8 cellular contexts compared by ENCODE assay signal in the genomic region with DNA sequence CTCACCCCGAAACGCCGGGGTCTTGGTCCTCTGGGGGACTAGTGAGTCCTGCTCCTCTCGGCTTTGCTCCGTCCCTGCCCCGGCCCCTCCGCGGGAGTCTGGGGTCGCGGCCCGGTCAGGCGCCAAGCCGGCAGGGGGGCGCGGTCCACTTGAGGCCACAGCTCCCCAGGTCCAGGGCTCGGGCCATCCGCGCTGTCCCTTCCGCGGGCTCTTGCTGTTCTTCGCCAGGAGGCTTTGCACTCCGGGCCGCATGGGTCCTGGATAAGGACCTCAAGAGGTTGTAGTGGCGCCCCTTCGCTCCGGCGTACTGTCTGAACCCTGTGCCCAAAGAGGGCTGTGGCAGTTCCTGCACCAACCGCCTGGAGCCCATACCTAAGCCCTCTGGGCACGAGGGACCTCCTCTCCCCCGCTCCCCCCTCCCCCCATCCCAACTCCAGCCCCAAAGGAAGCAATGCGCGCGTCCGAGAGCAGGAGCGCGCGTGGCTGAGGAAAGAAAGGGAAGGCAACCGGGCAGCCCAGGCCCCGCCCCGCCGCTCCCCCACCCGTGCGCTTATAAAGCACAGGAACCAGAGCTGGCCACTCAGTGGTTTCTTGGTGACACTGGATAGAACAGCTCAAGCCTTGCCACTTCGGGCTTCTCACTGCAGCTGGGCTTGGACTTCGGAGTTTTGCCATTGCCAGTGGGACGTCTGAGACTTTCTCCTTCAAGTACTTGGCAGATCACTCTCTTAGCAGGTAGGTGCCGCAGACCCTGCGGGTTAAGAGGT.
DNase-seq lines count a peak whose midpoint lies in the region; ATAC-seq and TF ChIP-seq lines count a peak whose summit lies in the region.

A gene with protein sequence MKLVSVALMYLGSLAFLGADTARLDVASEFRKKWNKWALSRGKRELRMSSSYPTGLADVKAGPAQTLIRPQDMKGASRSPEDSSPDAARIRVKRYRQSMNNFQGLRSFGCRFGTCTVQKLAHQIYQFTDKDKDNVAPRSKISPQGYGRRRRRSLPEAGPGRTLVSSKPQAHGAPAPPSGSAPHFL (plus strand): TSS at position 579 of the 767 bp plus-strand sequence. CDS start 628 bp downstream, outside the sequence.

- H3K4me1 ChIP-seq in muscle layer of duodenum (ENCODE audit: control insufficient read depth in 1 of 2, insufficient read depth in 2 of 2, low read length in 2 of 2): peaks cover 13 to 25% of the 10 kb centered on the region in 2 donors
- H3K4me1 ChIP-seq in tibial artery: peaks cover 0 to 64% (median 38%) of the 10 kb centered on the region in 4 donors

- TF ChIP-seq CTCF in GM12865 (IDR thresholded peaks at IDR 0.05; ENCODE audit: insufficient read depth, low read depth, low read length, missing control alignments) (peak; percentile 29), tibial artery (IDR thresholded peaks at IDR 0.05) (peak; percentile 55 to 62)

- no peak for ATAC-seq in GM19455 (IDR thresholded peaks at IDR 0.05; ENCODE audit: unreplicated experiment)

- H3K27ac ChIP-seq in muscle layer of duodenum (ENCODE audit: low read length) (peak within 1 kb of the TSS; percentile 94), tibial artery (peak within 1 kb of the TSS; percentile 72 to 79)

- peak within 1 kb of the TSS; percentile 71 for H3K4me3 ChIP-seq in GM12865 (ENCODE audit: low read depth, low read length)
- peak within 1 kb of the TSS; percentile 85 to 89 for H3K4me3 ChIP-seq in muscle layer of duodenum (ENCODE audit: low read depth in 1 of 2, low read length in 2 of 2)
- peak within 1 kb of the TSS; percentile 57 to 58 for H3K4me3 ChIP-seq in tibial artery

- intact Hi-C loops in tibial artery (cut with DNase I; ENCODE audit: low total_unique reads): loop anchor here (5.0 kb wide), 3 partner anchors 97 to 547 kb away; no protein-coding TSS in a partner anchor

- peak; percentile 95 for DNase-seq in AG08396 (ENCODE audit: low spot score)
- DNase-seq in GM12865 (ENCODE audit: low read depth): peak; percentile 58
- DNase-seq in NCI-H226: peak; percentile 91
- DNase-seq in activated T-cell treated with anti-CD3 and anti-CD28 coated beads, Interleukin-2, amount 50 U/mL, for 48 hours: peak; percentile 62 to 70
- DNase-seq in fibroblast of peridontal ligament (ENCODE audit: extremely low read depth): peak; percentile 95
- peak; percentile 90 to 96 for DNase-seq in tibial artery

- H3K27me3 ChIP-seq in muscle layer of duodenum (ENCODE audit: low read depth, low read length) (no peaks in the 10 kb centered on the region), tibial artery (no peaks in the 10 kb centered on the region)

- H3K36me3 ChIP-seq in muscle layer of duodenum (ENCODE audit: control insufficient read depth in 1 of 2, insufficient read depth in 2 of 2, low read length in 2 of 2) (no peaks in the 10 kb centered on the region), tibial artery (no peaks in the 10 kb centered on the region)

- H3K9me3 ChIP-seq in muscle layer of duodenum (ENCODE audit: control insufficient read depth in 1 of 2, low read length in 2 of 2) (no peaks in the 10 kb centered on the region), tibial artery (no peaks in the 10 kb centered on the region)
